In genomic region chr20:62595069-62595468, GRCh38 we compare ENCODE assay signal across 23 cellular contexts.
"Had no signal": no experiment of that assay in that cellular context is flagged by ENCODE, and none has a peak within 500 bp of the region (broad histone marks: within the 10 kb centered on the region; RNA-seq: fewer than 3 reads in every experiment).

No MANE protein-coding gene starts in this region.

- H3K9me3 ChIP-seq: body of pancreas, breast epithelium, SJCRH30 had no signal

- H3K4me2 ChIP-seq: PC-9 had no signal

- DNase-seq: activated CD4-positive, alpha-beta T cell treated with anti-CD3 and anti-CD28 coated beads, Interleukin-2, amount 10 ng/mL, durations not matched to agents 24 days and 14 days; activated effector memory CD4-positive, alpha-beta T cell treated with anti-CD3 and anti-CD28 coated beads, Interleukin-2, amount 50 U/mL, for 16 hours; activated naive CD4-positive, alpha-beta T cell; activated naive CD8-positive, alpha-beta T cell treated with anti-CD3 and anti-CD28 coated beads, Interleukin-2, amount 10 ng/mL, durations not matched to agents 7 days and 5 days; activated T-cell treated with anti-CD3 and anti-CD28 coated beads, Interleukin-2, amount 50 U/mL, for 1 hour; activated T-cell treated with anti-CD3 and anti-CD28 coated beads, Interleukin-2, amount 50 U/mL, for 72 hours; MV-4-11; NCI-H1092; NCI-H1436 treated with DMSO at 0.1 percent for 48 hours; NCI-H1694 treated with DMSO at 0.1 percent for 48 hours; NCI-H2029; NCI-H345; NCI-H524 treated with DMSO at 0.1 percent for 48 hours; SHP77; T1000; WERI-Rb-1 had no signal

- H3K4me3 ChIP-seq: body of pancreas, breast epithelium, MG63, PC-9, SJCRH30, SK-N-MC had no signal

- H3K4me1 ChIP-seq: breast epithelium, SJCRH30 had no signal

- ATAC-seq: activated CD8-positive, alpha-beta T cell treated with anti-CD3 and anti-CD28 coated beads for 36 hours; activated T-cell treated with anti-CD3 and anti-CD28 coated beads, Interleukin-2, amount 50 U/mL, for 72 hours had no signal

- H3K27ac ChIP-seq: body of pancreas, breast epithelium, PC-9, SJCRH30, SK-N-MC, WERI-Rb-1 had no signal

- H3K36me3 ChIP-seq: breast epithelium, MG63, SJCRH30, WERI-Rb-1 had no signal

- H3K27me3 ChIP-seq: MG63 had no signal
